19 cellular contexts compared by ENCODE assay signal in genomic region chr12:116954700-116955381, GRCh38. TPM values are rescaled to one million over a fixed set of nuclear protein-coding genes. Genes with fewer than 3 reads are reported as not detected.
DNase-seq lines count a peak whose midpoint lies in the region; ATAC-seq, FAIRE-seq and TF ChIP-seq lines count a peak whose summit lies in the region.
"Had no signal": no experiment of that assay in that cellular context is flagged by ENCODE, and none has a peak within 500 bp of the region (broad histone marks: within the 10 kb centered on the region; RNA-seq: fewer than 3 reads in every experiment).

No MANE protein-coding gene starts in this region.

- H3K27me3 Mint-ChIP-seq in Calu3 (ENCODE audit: unreplicated experiment) (no peaks in the 10 kb centered on the region), H9 (ENCODE audit: low read depth) (no peaks in the 10 kb centered on the region)
- H3K27me3 Mint-ChIP-seq in activated T-cell treated with anti-CD3 and anti-CD28 coated beads, Interleukin-2, amount 50 U/mL, for 4 hours (ENCODE audit: low read depth), result no peaks in the 10 kb centered on the region
- H3K27me3 Mint-ChIP-seq in activated CD4-positive, alpha-beta memory T cell treated with anti-CD3 and anti-CD28 coated beads for 36 hours, result no peaks in the 10 kb centered on the region
- H3K27me3 Mint-ChIP-seq: activated B cell treated with CpG ODN at 0.5 μM for 24 hours; activated naive CD8-positive, alpha-beta T cell treated with anti-CD3 and anti-CD28 coated beads, Interleukin-2, amount 50 U/mL, for 24 hours; stimulated activated naive CD8-positive, alpha-beta T cell treated with anti-CD3 and anti-CD28 coated beads, Interleukin-15, Interleukin-2, amounts not matched to agents 100 ng/mL and 50 ng/mL, for 24 hours had no signal

- CTCF ChIA-PET in Calu3 (lab: Charles Lee), result interaction anchor here (0.9 to 1.3 kb wide), 3 partner anchors 245 to 340 kb away, joined by 3 to 10 read pairs (median 3); no protein-coding TSS in a partner anchor
- CTCF ChIA-PET in activated CD4-positive, alpha-beta memory T cell treated with anti-CD3 and anti-CD28 coated beads for 36 hours (lab: Charles Lee), result interaction anchor here (3.4 kb wide), 1 partner anchor 251 kb away, joined by 16 read pairs; no protein-coding TSS in a partner anchor

- no peak overlapping the region for H3K4me3 ChIP-seq in right cardiac atrium (ENCODE audit: low read length)
- no peak overlapping the region for H3K4me3 ChIP-seq in pancreas
- H3K4me3 ChIP-seq: BLaER1 had no signal

- no peak overlapping the region for H2BK12ac ChIP-seq in H9 (ENCODE audit: insufficient read length, low read depth, low read length)

- H3K9ac ChIP-seq in H9 (ENCODE audit: extremely low read depth, insufficient read length, low read length), result no peak overlapping the region
- H3K9ac ChIP-seq: BLaER1 had no signal

- peaks cover 5% of the 10 kb centered on the region for H3K4me1 ChIP-seq in right cardiac atrium (ENCODE audit: control insufficient read depth, insufficient read depth, low read length)
- peaks cover 0 to 6% (median 0%) of the 10 kb centered on the region in 3 donors for H3K4me1 ChIP-seq in pancreas
- H3K4me1 ChIP-seq in H9 (ENCODE audit: insufficient read depth, low read length), result no peaks in the 10 kb centered on the region

- H3K23ac ChIP-seq in H9 (ENCODE audit: insufficient read length, low read depth, low read length), result no peak overlapping the region

- H3K36me3 Mint-ChIP-seq in Calu3 (ENCODE audit: insufficient read depth, unreplicated experiment), result peaks cover 16% of the 10 kb centered on the region
- peaks cover 17% of the 10 kb centered on the region for H3K36me3 Mint-ChIP-seq in activated T-cell treated with anti-CD3 and anti-CD28 coated beads, Interleukin-2, amount 50 U/mL, for 4 hours (ENCODE audit: insufficient read depth)
- no peaks in the 10 kb centered on the region for H3K36me3 Mint-ChIP-seq in activated CD4-positive, alpha-beta memory T cell treated with anti-CD3 and anti-CD28 coated beads for 36 hours
- peaks cover 0 to 4% (median 2%) of the 10 kb centered on the region in 3 experiments; a peak in 4 of 7 replicates for H3K36me3 Mint-ChIP-seq in H9 (ENCODE audit: insufficient read depth in 1 of 3, low read depth in 3 of 3)

- no peak overlapping the region for H3K56ac ChIP-seq in H9 (ENCODE audit: insufficient read length, low read depth, low read length)

- H2BK20ac ChIP-seq in H9 (ENCODE audit: low read depth, low read length, poor library complexity, severe bottlenecking), result no peak overlapping the region

- intact Hi-C loops in Calu3 (cut with micrococcal nuclease; ENCODE audit: unreplicated experiment), result loop anchor here (1.0 to 10.0 kb wide), 2 partner anchors 220 to 252 kb away; partner anchors contain the start of genes RNFT2 and SPRING1
- intact Hi-C loops in right cardiac atrium (cut with DNase I), result no loop called here
- intact Hi-C loops in pancreas (cut with DNase I), result no loop called here
- intact Hi-C loops in activated CD4-positive, alpha-beta memory T cell treated with anti-CD3 and anti-CD28 coated beads for 36 hours (cut with micrococcal nuclease), result no loop called here

- no peak overlapping the region for H2BK15ac ChIP-seq in H9 (ENCODE audit: low read depth, low read length)

- H4K20me1 ChIP-seq in H9 (ENCODE audit: control insufficient read depth, insufficient read depth, insufficient read length), result no peaks in the 10 kb centered on the region
- H4K20me1 ChIP-seq: BLaER1 had no signal

- H3K9me3 ChIP-seq in right cardiac atrium (ENCODE audit: control insufficient read depth, low read length) (no peaks in the 10 kb centered on the region), pancreas (no peaks in the 10 kb centered on the region), H9 (ENCODE audit: control insufficient read depth, low read depth, low read length) (no peaks in the 10 kb centered on the region)
- H3K9me3 ChIP-seq: BLaER1 had no signal

- H3K9me3 Mint-ChIP-seq in Calu3 (ENCODE audit: low read depth, unreplicated experiment) (no peaks in the 10 kb centered on the region), H9 (no peaks in the 10 kb centered on the region)
- no peaks in the 10 kb centered on the region for H3K9me3 Mint-ChIP-seq in activated T-cell treated with anti-CD3 and anti-CD28 coated beads, Interleukin-2, amount 50 U/mL, for 4 hours
- H3K9me3 Mint-ChIP-seq in activated CD4-positive, alpha-beta memory T cell treated with anti-CD3 and anti-CD28 coated beads for 36 hours, result no peaks in the 10 kb centered on the region
- H3K9me3 Mint-ChIP-seq: activated B cell treated with CpG ODN at 0.5 μM for 24 hours; activated naive CD8-positive, alpha-beta T cell treated with anti-CD3 and anti-CD28 coated beads, Interleukin-2, amount 50 U/mL, for 24 hours; stimulated activated naive CD8-positive, alpha-beta T cell treated with anti-CD3 and anti-CD28 coated beads, Interleukin-15, Interleukin-2, amounts not matched to agents 100 ng/mL and 50 ng/mL, for 24 hours had no signal

- peaks cover 28% of the 10 kb centered on the region for H3K4me1 Mint-ChIP-seq in Calu3 (ENCODE audit: low read depth, unreplicated experiment)
- peaks cover 9% of the 10 kb centered on the region for H3K4me1 Mint-ChIP-seq in activated T-cell treated with anti-CD3 and anti-CD28 coated beads, Interleukin-2, amount 50 U/mL, for 4 hours (ENCODE audit: low read depth)
- peaks cover 13% of the 10 kb centered on the region for H3K4me1 Mint-ChIP-seq in activated CD4-positive, alpha-beta memory T cell treated with anti-CD3 and anti-CD28 coated beads for 36 hours (ENCODE audit: low read depth)
- 0 out of 4 replicates have a peak, but pooled peaks cover 0 to 3% of the 10 kb centered on the region in 2 experiments for H3K4me1 Mint-ChIP-seq in H9

- H3K36me3 ChIP-seq in pancreas, result peaks cover 0 to 11% (median 0%) of the 10 kb centered on the region in 3 donors

- TF ChIP-seq CTCF in Calu3 (IDR thresholded peaks at IDR 0.05; ENCODE audit: unreplicated experiment) (no peak), VCaP (conservative IDR thresholded peaks at IDR 0.05) (no peak), pancreas (IDR thresholded peaks at IDR 0.05) (no peak), H9 (conservative IDR thresholded peaks at IDR 0.05) (no peak)

- no peak overlapping the region for H4K91ac ChIP-seq in H9 (ENCODE audit: insufficient read length, low read depth, low read length)

- WGBS in right cardiac atrium, result 43% methylated on average over 13 of the region's 13 CpGs
- WGBS in pancreas, 2 donors, result 66 to 68% methylated on average over 13 of the region's 13 CpGs
- no CpG with 5 or more reads among the region's 13 CpGs for WGBS in H9 (ENCODE audit: extremely low coverage, insufficient read length, low lambda C conversion rate)

- H3K4me2 ChIP-seq in H9 (ENCODE audit: insufficient read depth, insufficient read length, low read length), result no peak overlapping the region
- H3K4me2 ChIP-seq: BLaER1 had no signal

- no peak overlapping the region for H4K8ac ChIP-seq in H9 (replicated peaks; ENCODE audit: insufficient read length, low read depth, low read length)

- H4K5ac ChIP-seq in H9 (ENCODE audit: insufficient read length, low read depth, low read length), result no peak overlapping the region

- no TSS peak for BruUV-seq in Calu3 (replicated peaks; lab: Mats Ljungman, UMichigan)

- H3K27ac Mint-ChIP-seq in Calu3 (ENCODE audit: unreplicated experiment) (peak overlapping the region; percentile 69), H9 (peak overlapping the region in 1 of 3 experiments; percentile 71; a peak in 2 of 7 replicates)
- H3K27ac Mint-ChIP-seq in activated CD4-positive, alpha-beta memory T cell treated with anti-CD3 and anti-CD28 coated beads for 36 hours, result no peak overlapping the region
- H3K27ac Mint-ChIP-seq: activated B cell treated with CpG ODN at 0.5 μM for 24 hours; activated naive CD8-positive, alpha-beta T cell treated with anti-CD3 and anti-CD28 coated beads, Interleukin-2, amount 50 U/mL, for 24 hours; stimulated activated naive CD8-positive, alpha-beta T cell treated with anti-CD3 and anti-CD28 coated beads, Interleukin-15, Interleukin-2, amounts not matched to agents 100 ng/mL and 50 ng/mL, for 24 hours had no signal

- H3K79me2 ChIP-seq in H9 (ENCODE audit: insufficient read depth, low read length), result no peaks in the 10 kb centered on the region

- no peak overlapping the region for H3K18ac ChIP-seq in H9 (ENCODE audit: insufficient read length, low read depth, low read length)

- POLR2A ChIA-PET in activated CD4-positive, alpha-beta memory T cell treated with anti-CD3 and anti-CD28 coated beads for 36 hours (lab: Charles Lee), result no interaction called here

- no peak overlapping the region for H2AFZ ChIP-seq in H9 (ENCODE audit: low read length)

- no peak overlapping the region for H3K4ac ChIP-seq in H9 (ENCODE audit: low read depth, low read length)

- no peak overlapping the region for H3K14ac ChIP-seq in H9 (ENCODE audit: insufficient read depth, low read length)

- H2BK5ac ChIP-seq in H9 (ENCODE audit: insufficient read length, low read length), result no peak overlapping the region

- FAIRE-seq in pancreas (lab: Jason Lieb, UNC), result no peak

- H3K27ac ChIP-seq in VCaP, result peak overlapping the region; percentile 30
- H3K27ac ChIP-seq in right cardiac atrium (ENCODE audit: low read length), result no peak overlapping the region
- no peak overlapping the region for H3K27ac ChIP-seq in pancreas
- H3K27ac ChIP-seq in H9 (ENCODE audit: insufficient read length, low read depth, low read length), result no peak overlapping the region
- H3K27ac ChIP-seq: BLaER1, RWPE1 had no signal

- no peak overlapping the region for H2AK5ac ChIP-seq in H9 (ENCODE audit: insufficient read length, low read length)

- no peak overlapping the region for H3T11ph ChIP-seq in H9 (ENCODE audit: low read length)

- H3K27me3 ChIP-seq in right cardiac atrium (ENCODE audit: control insufficient read depth, insufficient read depth), result no peaks in the 10 kb centered on the region
- no peaks in the 10 kb centered on the region for H3K27me3 ChIP-seq in pancreas
- H3K27me3 ChIP-seq in H9 (ENCODE audit: insufficient read depth, low read length), result no peaks in the 10 kb centered on the region
- H3K27me3 ChIP-seq: BLaER1 had no signal

- no peak overlapping the region for H3K4me3 Mint-ChIP-seq in Calu3 (ENCODE audit: low read depth, unreplicated experiment)
- H3K4me3 Mint-ChIP-seq in activated T-cell treated with anti-CD3 and anti-CD28 coated beads, Interleukin-2, amount 50 U/mL, for 4 hours, result no peak overlapping the region
- no peak overlapping the region for H3K4me3 Mint-ChIP-seq in activated CD4-positive, alpha-beta memory T cell treated with anti-CD3 and anti-CD28 coated beads for 36 hours
- H3K4me3 Mint-ChIP-seq in H9, result no peak overlapping the region
- H3K4me3 Mint-ChIP-seq: activated B cell treated with CpG ODN at 0.5 μM for 24 hours; activated naive CD8-positive, alpha-beta T cell treated with anti-CD3 and anti-CD28 coated beads, Interleukin-2, amount 50 U/mL, for 24 hours; stimulated activated naive CD8-positive, alpha-beta T cell treated with anti-CD3 and anti-CD28 coated beads, Interleukin-15, Interleukin-2, amounts not matched to agents 100 ng/mL and 50 ng/mL, for 24 hours had no signal

- ATAC-seq in right cardiac atrium (peak; percentile 81 to 84), pancreas (peak in 3 of 4 donors; percentile 33 to 62 (median 47)), HG03108 (IDR thresholded peaks at IDR 0.05; ENCODE audit: unreplicated experiment) (no peak)
- no peak for ATAC-seq in activated T-cell treated with anti-CD3 and anti-CD28 coated beads, Interleukin-2, amount 50 U/mL, for 4 hours
- ATAC-seq: activated naive CD8-positive, alpha-beta T cell treated with anti-CD3 and anti-CD28 coated beads, Interleukin-2, amount 50 U/mL, for 24 hours had no signal

- no peaks in the 10 kb centered on the region for H3K23me2 ChIP-seq in H9 (ENCODE audit: insufficient read length, low read depth, low read length, poor library complexity, severe bottlenecking)

- H2BK120ac ChIP-seq in H9 (ENCODE audit: low read depth, low read length, poor library complexity, severe bottlenecking), result no peak overlapping the region

- H3K79me1 ChIP-seq in H9 (ENCODE audit: insufficient read depth, low read depth, low read length, poor library complexity, severe bottlenecking), result no peaks in the 10 kb centered on the region

- DNase-seq in Calu3 (no peak), right cardiac atrium (peak; percentile 31 to 89 (median 77)), pancreas (peak in 2 of 6 donors; percentile 22 to 39), H9 (no peak)
- no peak for DNase-seq in activated T-cell treated with anti-CD3 and anti-CD28 coated beads, Interleukin-2, amount 50 U/mL, for 4 hours
- no peak for DNase-seq in activated CD4-positive, alpha-beta memory T cell treated with anti-CD3 and anti-CD28 coated beads for 36 hours
- DNase-seq: activated B cell treated with CpG ODN at 0.5 μM for 24 hours; activated CD4-positive, alpha-beta T cell treated with anti-CD3 and anti-CD28 coated beads, Interleukin-2, amount 50 U/mL, for 4 hours; activated CD8-positive, alpha-beta memory T cell treated with anti-CD3 and anti-CD28 coated beads, Interleukin-2, amount 50 U/mL, for 48 hours; activated effector memory CD4-positive, alpha-beta T cell treated with Interleukin-2 at 50 U/mL for 16 hours; activated naive CD8-positive, alpha-beta T cell treated with anti-CD3 and anti-CD28 coated beads, Interleukin-2, amount 50 U/mL, for 24 hours; midbrain; NCI-H524 treated with DMSO at 0.1 percent for 48 hours; stimulated activated CD4-positive, alpha-beta T cell treated with anti-CD3 and anti-CD28 coated beads, Interleukin-4, amount 100 ng/mL, for 4 hours had no signal

RNA-seq across cellular contexts. Expression of gene FBXW8, which starts 44.1 kb away (rescaled TPM):
- total RNA-seq in Calu3 (2022), result 18.1 and 18.2 TPM in 2 replicates
- total RNA-seq in right cardiac atrium, result 10 to 100 TPM in 1 of 4 donors, 1 to 10 TPM in 3; 5.8 to 10.2 (median 7.6) TPM
- polyA plus RNA-seq in right cardiac atrium, result 3.3 TPM
- 1 to 10 TPM; 8.0 to 9.6 (median 8.6) TPM for total RNA-seq in pancreas
- polyA plus RNA-seq in pancreas, result 1 to 10 TPM; 3.6 to 4.9 TPM
- 1 to 10 TPM; 5.6 to 8.3 (median 5.9) TPM for total RNA-seq in activated T-cell treated with anti-CD3 and anti-CD28 coated beads, Interleukin-2, amount 50 U/mL, for 4 hours
- 1 to 10 TPM; 5.3 to 5.7 TPM for total RNA-seq in activated CD4-positive, alpha-beta memory T cell treated with anti-CD3 and anti-CD28 coated beads for 36 hours
- total RNA-seq in H9 (2021), result 14.9 and 15.3 TPM in 2 replicates

Comparison
In these comparisons a context has a peak if more than half of its experiments do, and no peak if none do; other contexts are left out.
1. DNase-seq: peak in right cardiac atrium (3 of 3); none in Calu3 (single experiment), activated T-cell treated with anti-CD3 and anti-CD28 coated beads, Interleukin-2, amount 50 U/mL, for 4 hours (single experiment), activated CD4-positive, alpha-beta memory T cell treated with anti-CD3 and anti-CD28 coated beads for 36 hours (single experiment) and H9 (single experiment).
2. ATAC-seq: peak in right cardiac atrium (2 of 2) and pancreas (3 of 4); none in activated T-cell treated with anti-CD3 and anti-CD28 coated beads, Interleukin-2, amount 50 U/mL, for 4 hours (0 of 2) and HG03108 (single experiment).